Comparison of ENCODE assay signal across 16 cellular contexts in genomic region chr4:98786866-98787265, GRCh38.
A peak's percentile ranks its signal among the peaks of the same experiment; 100 is the strongest.
DNase-seq lines count a peak whose midpoint lies in the region; ATAC-seq and TF ChIP-seq lines count a peak whose summit lies in the region.
"Had no signal": no experiment of that assay in that cellular context is flagged by ENCODE, and none has a peak within 500 bp of the region (broad histone marks: within the 10 kb centered on the region; RNA-seq: fewer than 3 reads in every experiment).

No MANE protein-coding gene starts in this region.

- H3K4me2 ChIP-seq in GM23248 (ENCODE audit: unreplicated experiment) = no peak overlapping the region
- H3K4me2 ChIP-seq in osteoblast (ENCODE audit: insufficient read depth, low read length) = peak overlapping the region; percentile 43
- H3K4me2 ChIP-seq: hepatocyte had no signal

- no peaks in the 10 kb centered on the region for H3K9me3 Mint-ChIP-seq in chondrocyte (ENCODE audit: low read depth)
- H3K9me3 Mint-ChIP-seq: activated T-cell treated with anti-CD3 and anti-CD28 coated beads, Interleukin-2, amount 50 U/mL, for 4 hours had no signal

- no peaks in the 10 kb centered on the region for H3F3A ChIP-seq in GM23248 (ENCODE audit: insufficient read depth)

- H3K9me3 ChIP-seq in GM23248 (ENCODE audit: low read depth) (no peaks in the 10 kb centered on the region), osteoblast (ENCODE audit: low read depth, low read length) (no peaks in the 10 kb centered on the region)
- H3K9me3 ChIP-seq: neutrophil had no signal

- no peak overlapping the region for H3K27ac ChIP-seq in GM23248
- H3K27ac ChIP-seq in osteoblast (ENCODE audit: low read depth, low read length) = no peak overlapping the region
- H3K27ac ChIP-seq: hepatocyte, neutrophil had no signal

- no peak overlapping the region for H3K9ac ChIP-seq in GM23248

- H3K27me3 ChIP-seq in GM23248 (replicated peaks; ENCODE audit: insufficient read depth) (no peaks in the 10 kb centered on the region; the same call in 1 of the 2 replicates), osteoblast (ENCODE audit: insufficient read depth, low read length) (no peaks in the 10 kb centered on the region)
- H3K27me3 ChIP-seq: hepatocyte, neutrophil had no signal

- no peak overlapping the region for H3K4me3 ChIP-seq in GM23248
- H3K4me3 ChIP-seq in LNCaP clone FGC (ENCODE audit: low read depth, low read length) = no peak overlapping the region
- H3K4me3 ChIP-seq in osteoblast (ENCODE audit: insufficient read depth, low read length) = no peak overlapping the region
- H3K4me3 ChIP-seq: hepatocyte, lung had no signal

- H4K20me1 ChIP-seq in GM23248 (ENCODE audit: insufficient read depth) = no peaks in the 10 kb centered on the region
- no peaks in the 10 kb centered on the region for H4K20me1 ChIP-seq in osteoblast (ENCODE audit: insufficient read depth, low read length)

- TF ChIP-seq CTCF in LNCaP clone FGC (IDR thresholded peaks at IDR 0.05; ENCODE audit: control insufficient read depth, extremely low read depth, insufficient read depth) (peak; percentile 42), chondrocyte (IDR thresholded peaks at IDR 0.05) (peak; percentile 41), osteoblast (IDR thresholded peaks at IDR 0.05; ENCODE audit: extremely low read depth, low read depth, low read length) (peak; percentile 42)

- no peaks in the 10 kb centered on the region for H3K9me2 ChIP-seq in GM23248 (ENCODE audit: insufficient read depth)

- H3K4me3 Mint-ChIP-seq in chondrocyte (ENCODE audit: unreplicated experiment) = no peak overlapping the region
- H3K4me3 Mint-ChIP-seq: activated T-cell treated with anti-CD3 and anti-CD28 coated beads, Interleukin-2, amount 50 U/mL, for 4 hours had no signal

- WGBS in GM23248 (ENCODE audit: low coverage in 1 of 2, low lambda C conversion rate in 2 of 2, missing lambda C conversion rate in 2 of 2), 2 experiments = 42 to 49% methylated on average over 6 of the region's 6 CpGs

- in situ Hi-C loops in GM23248 (cut with MboI) = no loop called here

- no peaks in the 10 kb centered on the region for H3K36me3 Mint-ChIP-seq in chondrocyte (ENCODE audit: low read depth)

- H3K27ac Mint-ChIP-seq in chondrocyte (ENCODE audit: unreplicated experiment) = no peak overlapping the region

- H3K36me3 ChIP-seq in GM23248 (ENCODE audit: low read depth) = no peaks in the 10 kb centered on the region
- H3K36me3 ChIP-seq in osteoblast (ENCODE audit: insufficient read depth, low read length) = no peaks in the 10 kb centered on the region
- H3K36me3 ChIP-seq: neutrophil had no signal

- no peaks in the 10 kb centered on the region for H3K4me1 ChIP-seq in GM23248 (ENCODE audit: insufficient read depth)
- H3K4me1 ChIP-seq in osteoblast (ENCODE audit: insufficient read depth, low read length) = no peaks in the 10 kb centered on the region

- H3K27me3 Mint-ChIP-seq in chondrocyte (ENCODE audit: low read depth) = no peaks in the 10 kb centered on the region

- H2AFZ ChIP-seq in GM23248 (peak overlapping the region; percentile 87), osteoblast (ENCODE audit: low read length) (peak overlapping the region; percentile 80)
- H2AFZ ChIP-seq: hepatocyte had no signal

- no peak for ATAC-seq in esophagus mucosa
- ATAC-seq: activated T-cell treated with anti-CD3 and anti-CD28 coated beads, Interleukin-2, amount 50 U/mL, for 4 hours had no signal

- no peaks in the 10 kb centered on the region for H3K4me1 Mint-ChIP-seq in chondrocyte (ENCODE audit: low read depth)

- DNase-seq in GM23248 (peak; percentile 30), LNCaP clone FGC (ENCODE audit: low read depth) (no peak), chondrocyte (ENCODE audit: low spot score) (no peak), osteoblast (ENCODE audit: insufficient read length, low spot score, missing footprints) (no peak), dedifferentiated amniotic fluid mesenchymal stem cell (ENCODE audit: extremely low spot score) (no peak)
- DNase-seq in stimulated activated CD4-positive, alpha-beta T cell treated with anti-CD3 and anti-CD28 coated beads, Interleukin-2, amount 100 ng/mL, for 24 hours = no peak
- DNase-seq: activated T-cell treated with anti-CD3 and anti-CD28 coated beads, Interleukin-2, amount 50 U/mL, for 4 hours; amniotic stem cell; DMS153; effector CD8-positive, alpha-beta T cell; H7; NCI-H1694 treated with DMSO at 0.1 percent for 48 hours had no signal

- no peaks in the 10 kb centered on the region for H3K79me2 ChIP-seq in GM23248 (ENCODE audit: insufficient read depth)
- H3K79me2 ChIP-seq in osteoblast (ENCODE audit: insufficient read depth, low read length) = no peaks in the 10 kb centered on the region
- H3K79me2 ChIP-seq: hepatocyte had no signal
